ENCODE assay signal across 10 cellular contexts in the genomic region with DNA sequence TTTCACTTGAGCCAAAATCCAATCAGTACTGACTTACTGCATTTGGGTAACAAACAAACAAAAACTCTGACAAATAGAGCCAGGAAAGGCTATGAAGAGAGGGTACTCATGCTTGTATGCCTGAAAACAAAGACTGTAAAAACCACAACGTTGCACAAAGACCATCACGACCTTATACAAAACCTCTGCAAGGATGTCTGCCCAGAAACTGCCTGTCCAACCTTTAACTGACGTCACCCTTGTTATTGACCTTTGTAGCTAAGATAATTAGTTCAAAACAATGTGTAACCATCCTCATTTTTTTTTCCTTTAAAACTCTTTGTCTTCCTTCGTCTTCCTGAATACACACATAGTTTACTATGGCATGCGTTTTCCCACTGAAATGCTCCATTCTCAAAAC. TPM values are rescaled to one million over a fixed set of nuclear protein-coding genes. Genes with fewer than 3 reads are reported as not detected.
DNase-seq lines count a peak whose midpoint lies in the region; ATAC-seq and TF ChIP-seq lines count a peak whose summit lies in the region.
"Had no signal": no experiment of that assay in that cellular context is flagged by ENCODE, and none has a peak within 500 bp of the region (broad histone marks: within the 10 kb centered on the region; RNA-seq: fewer than 3 reads in every experiment).

No MANE protein-coding gene starts in this region.

- H3K4me1 ChIP-seq in stomach (peaks cover 8 to 44% (median 34%) of the 10 kb centered on the region in 4 donors), testis (peaks cover 19% of the 10 kb centered on the region)

- H3K4me1 Mint-ChIP-seq in activated T-cell treated with anti-CD3 and anti-CD28 coated beads, Interleukin-2, amount 50 U/mL, for 24 hours (ENCODE audit: low read depth): peaks cover 20% of the 10 kb centered on the region
- peaks cover 16% of the 10 kb centered on the region for H3K4me1 Mint-ChIP-seq in activated CD8-positive, alpha-beta T cell treated with anti-CD3 and anti-CD28 coated beads for 36 hours (ENCODE audit: low read depth)
- peaks cover 40 to 50% of the 10 kb centered on the region in 2 donors for H3K4me1 Mint-ChIP-seq in immature natural killer cell

- H3K36me3 ChIP-seq in stomach (peaks cover 0 to 16% (median 2%) of the 10 kb centered on the region in 4 donors), testis (ENCODE audit: low read depth, missing control alignments) (no peaks in the 10 kb centered on the region)

- no peak for TF ChIP-seq CTCF in activated CD8-positive, alpha-beta T cell treated with anti-CD3 and anti-CD28 coated beads for 36 hours (IDR thresholded peaks at IDR 0.05)
- TF ChIP-seq CTCF in stomach (IDR thresholded peaks at IDR 0.05) (no peak), testis (IDR thresholded peaks at IDR 0.05) (no peak)

- TF ChIP-seq POLR2A in stomach (IDR thresholded peaks at IDR 0.05): no peak
- TF ChIP-seq POLR2A in testis (IDR thresholded peaks at IDR 0.05): no peak

- 15 to 40% (median 36%) methylated on average over 5 of the region's 5 CpGs for WGBS in stomach, 5 donors
- WGBS in testis, 2 donors: 37 to 50% methylated on average over 5 of the region's 5 CpGs

- DNase-seq in activated T-cell treated with anti-CD3 and anti-CD28 coated beads, Interleukin-2, amount 50 U/mL, for 24 hours: no peak
- DNase-seq in activated T-cell treated with anti-CD3 and anti-CD28 coated beads, Interleukin-2, amount 50 U/mL, for 48 hours: no peak
- no peak for DNase-seq in activated CD8-positive, alpha-beta T cell treated with anti-CD3 and anti-CD28 coated beads for 36 hours
- DNase-seq in immature natural killer cell (peak in 2 of 3 donors; percentile 12 to 29), stomach (no peak), testis (no peak)

- no peak for ATAC-seq in activated CD8-positive, alpha-beta T cell treated with anti-CD3 and anti-CD28 coated beads for 36 hours
- ATAC-seq in HG03175 (IDR thresholded peaks at IDR 0.05; ENCODE audit: unreplicated experiment): no peak
- ATAC-seq in HG03469 (IDR thresholded peaks at IDR 0.05; ENCODE audit: unreplicated experiment): no peak

- H3K4me3 Mint-ChIP-seq in activated T-cell treated with anti-CD3 and anti-CD28 coated beads, Interleukin-2, amount 50 U/mL, for 24 hours: peak overlapping the region; percentile 99
- peak overlapping the region; percentile 99 for H3K4me3 Mint-ChIP-seq in activated CD8-positive, alpha-beta T cell treated with anti-CD3 and anti-CD28 coated beads for 36 hours
- peak overlapping the region; percentile 61 to 100 (median 96) for H3K4me3 Mint-ChIP-seq in immature natural killer cell

- no peak for TF ChIP-seq EP300 in stomach (IDR thresholded peaks at IDR 0.05)

- H3K27me3 ChIP-seq in stomach (no peaks in the 10 kb centered on the region), testis (no peaks in the 10 kb centered on the region)

- H3K9me3 Mint-ChIP-seq in activated T-cell treated with anti-CD3 and anti-CD28 coated beads, Interleukin-2, amount 50 U/mL, for 24 hours: no peaks in the 10 kb centered on the region
- no peaks in the 10 kb centered on the region for H3K9me3 Mint-ChIP-seq in activated CD8-positive, alpha-beta T cell treated with anti-CD3 and anti-CD28 coated beads for 36 hours
- no peaks in the 10 kb centered on the region for H3K9me3 Mint-ChIP-seq in immature natural killer cell

- H3K36me3 Mint-ChIP-seq in activated T-cell treated with anti-CD3 and anti-CD28 coated beads, Interleukin-2, amount 50 U/mL, for 24 hours (ENCODE audit: low read depth): peaks cover 38% of the 10 kb centered on the region
- H3K36me3 Mint-ChIP-seq in activated CD8-positive, alpha-beta T cell treated with anti-CD3 and anti-CD28 coated beads for 36 hours (ENCODE audit: low read depth): peaks cover 31% of the 10 kb centered on the region
- peaks cover 0 to 3% (median 0%) of the 10 kb centered on the region in 3 donors for H3K36me3 Mint-ChIP-seq in immature natural killer cell

- CTCF ChIA-PET in activated CD8-positive, alpha-beta T cell treated with anti-CD3 and anti-CD28 coated beads for 36 hours (lab: Charles Lee): interaction anchor here (1.2 to 1.4 kb wide), 2 partner anchors 27 to 189 kb away, joined by 3 read pairs; a partner anchor contains a TSS

- H3K9me3 ChIP-seq in stomach (no peaks in the 10 kb centered on the region), testis (no peaks in the 10 kb centered on the region)

- H3K4me3 ChIP-seq in stomach (no peak overlapping the region), testis (peak overlapping the region in 1 of 2 donors; percentile 97)

- POLR2A ChIA-PET in activated CD8-positive, alpha-beta T cell treated with anti-CD3 and anti-CD28 coated beads for 36 hours (lab: Charles Lee): no interaction called here

- peak overlapping the region; percentile 98 for H3K27ac Mint-ChIP-seq in activated T-cell treated with anti-CD3 and anti-CD28 coated beads, Interleukin-2, amount 50 U/mL, for 24 hours
- H3K27ac Mint-ChIP-seq in activated CD8-positive, alpha-beta T cell treated with anti-CD3 and anti-CD28 coated beads for 36 hours: peak overlapping the region; percentile 97
- peak overlapping the region; percentile 96 to 100 (median 100) for H3K27ac Mint-ChIP-seq in immature natural killer cell

- H3K27ac ChIP-seq in stomach (peak overlapping the region; percentile 77 to 99 (median 98)), testis (no peak overlapping the region)

- intact Hi-C loops in activated CD8-positive, alpha-beta T cell treated with anti-CD3 and anti-CD28 coated beads for 36 hours (cut with micrococcal nuclease): loop anchor here (10.0 kb wide), 2 partner anchors 89 to 159 kb away; no protein-coding TSS in a partner anchor
- intact Hi-C loops in stomach (cut with DNase I; ENCODE audit: low total_unique reads): no loop called here
- intact Hi-C loops in testis (cut with DNase I; ENCODE audit: low total_unique reads): no loop called here

- no peaks in the 10 kb centered on the region for H3K27me3 Mint-ChIP-seq in activated T-cell treated with anti-CD3 and anti-CD28 coated beads, Interleukin-2, amount 50 U/mL, for 24 hours
- H3K27me3 Mint-ChIP-seq in activated CD8-positive, alpha-beta T cell treated with anti-CD3 and anti-CD28 coated beads for 36 hours: no peaks in the 10 kb centered on the region
- peaks cover 13 to 22% (median 13%) of the 10 kb centered on the region in 3 donors for H3K27me3 Mint-ChIP-seq in immature natural killer cell (ENCODE audit: low read depth in 3 of 3)

RNA-seq across cellular contexts. Expression of a gene that starts 0.8 kb away (rescaled TPM):
- total RNA-seq in activated CD8-positive, alpha-beta T cell treated with anti-CD3 and anti-CD28 coated beads for 36 hours: 10 to 100 TPM; 44.8 to 46.5 TPM
- 10 to 100 TPM in 2 of 3 donors, 1 to 10 TPM in 1; 8.5 to 22.5 (median 11.4) TPM for polyA plus RNA-seq in immature natural killer cell
- total RNA-seq in stomach: 100 to 1,000 TPM in 4 of 5 donors, 10 to 100 TPM in 1; 53.6 to 387 (median 130) TPM
- 10 to 100 TPM; 12.5 to 20.6 (median 14.6) TPM for polyA plus RNA-seq in stomach
- total RNA-seq in testis: 10 to 100 TPM; 85.8 to 89.7 TPM
- polyA plus RNA-seq in testis (ENCODE audit: insufficient read depth, low read depth, low replicate concordance): 34.7 TPM

RNA-seq across cellular contexts. Expression of a gene that starts 18.0 kb away (rescaled TPM):
- 10 to 100 TPM; 47.3 to 48.9 TPM for total RNA-seq in activated CD8-positive, alpha-beta T cell treated with anti-CD3 and anti-CD28 coated beads for 36 hours
- polyA plus RNA-seq in immature natural killer cell: 10 to 100 TPM; 60.9 to 85.2 (median 62.0) TPM
- 10 to 100 TPM in 3 of 5 donors, 1 to 10 TPM in 1, not detected in 1; 5.8 to 37.5 (median 20.1) TPM for total RNA-seq in stomach
- polyA plus RNA-seq in stomach: 10 to 100 TPM; 55.0 to 63.6 (median 56.0) TPM
- total RNA-seq in testis: 10 to 100 TPM; 19.5 to 29.2 TPM
- 75.4 TPM for polyA plus RNA-seq in testis (ENCODE audit: insufficient read depth, low read depth, low replicate concordance)

RNA-seq across cellular contexts. Expression of a gene that starts 20.2 kb away (rescaled TPM):
- total RNA-seq in activated CD8-positive, alpha-beta T cell treated with anti-CD3 and anti-CD28 coated beads for 36 hours: under 1 TPM in 1 of 2 experiments, not detected in 1; 0.36 TPM
- polyA plus RNA-seq in immature natural killer cell (not detected), stomach (under 1 TPM; 0.25 to 0.46 (median 0.37) TPM), testis (ENCODE audit: insufficient read depth, low read depth, low replicate concordance) (75.0 TPM)
- total RNA-seq in stomach (10 to 100 TPM in 1 of 5 donors, 1 to 10 TPM in 3, under 1 TPM in 1; 0.58 to 10.4 (median 4.2) TPM), testis (10 to 100 TPM; 27.9 to 43.1 TPM)
- total RNA-seq: bronchial epithelial cell, mononuclear cell had no signal

RNA-seq across cellular contexts. Expression of a gene that starts 37.4 kb away (rescaled TPM):
- 10 to 100 TPM; 51.6 to 61.2 TPM for total RNA-seq in activated CD8-positive, alpha-beta T cell treated with anti-CD3 and anti-CD28 coated beads for 36 hours
- 100 to 1,000 TPM in 1 of 3 donors, 10 to 100 TPM in 2; 67.0 to 101 (median 68.9) TPM for polyA plus RNA-seq in immature natural killer cell
- total RNA-seq in stomach: 100 to 1,000 TPM in 1 of 5 donors, 10 to 100 TPM in 3, 1 to 10 TPM in 1; 4.3 to 104 (median 54.3) TPM
- polyA plus RNA-seq in stomach: 10 to 100 TPM; 55.1 to 93.0 (median 64.2) TPM
- 10 to 100 TPM; 35.0 to 36.2 TPM for total RNA-seq in testis
- polyA plus RNA-seq in testis (ENCODE audit: insufficient read depth, low read depth, low replicate concordance): 25.7 TPM

RNA-seq across cellular contexts. Expression of a gene that starts 38.6 kb away (rescaled TPM):
- total RNA-seq in activated CD8-positive, alpha-beta T cell treated with anti-CD3 and anti-CD28 coated beads for 36 hours: 1 to 10 TPM; 2.2 to 2.6 TPM
- polyA plus RNA-seq in immature natural killer cell (1 to 10 TPM in 2 of 3 donors, under 1 TPM in 1; 0.57 to 1.9 (median 1.2) TPM), stomach (1 to 10 TPM; 1.3 to 4.1 (median 1.6) TPM), testis (ENCODE audit: insufficient read depth, low read depth, low replicate concordance) (23.0 TPM)
- total RNA-seq in stomach (10 to 100 TPM in 1 of 5 donors, 1 to 10 TPM in 4; 1.8 to 19.1 (median 4.3) TPM), testis (10 to 100 TPM; 13.8 to 14.1 TPM)

Comparison
In these comparisons a context has a peak if more than half of its experiments do, and no peak if none do; other contexts are left out.
1. DNase-seq: peak in immature natural killer cell (2 of 3); none in activated T-cell treated with anti-CD3 and anti-CD28 coated beads, Interleukin-2, amount 50 U/mL, for 24 hours (single experiment), activated T-cell treated with anti-CD3 and anti-CD28 coated beads, Interleukin-2, amount 50 U/mL, for 48 hours (0 of 2), activated CD8-positive, alpha-beta T cell treated with anti-CD3 and anti-CD28 coated beads for 36 hours (single experiment), stomach (single experiment) and testis (single experiment).
2. H3K27ac ChIP-seq: peak in stomach (5 of 5); none in testis (0 of 2).
3. Peak in every context shown above with its lines, with median percentiles within 50 percentile points of each other: H3K27ac Mint-ChIP-seq and H3K4me3 Mint-ChIP-seq.